Comparison of ENCODE assay signal across 1 cellular context in the genomic region with DNA sequence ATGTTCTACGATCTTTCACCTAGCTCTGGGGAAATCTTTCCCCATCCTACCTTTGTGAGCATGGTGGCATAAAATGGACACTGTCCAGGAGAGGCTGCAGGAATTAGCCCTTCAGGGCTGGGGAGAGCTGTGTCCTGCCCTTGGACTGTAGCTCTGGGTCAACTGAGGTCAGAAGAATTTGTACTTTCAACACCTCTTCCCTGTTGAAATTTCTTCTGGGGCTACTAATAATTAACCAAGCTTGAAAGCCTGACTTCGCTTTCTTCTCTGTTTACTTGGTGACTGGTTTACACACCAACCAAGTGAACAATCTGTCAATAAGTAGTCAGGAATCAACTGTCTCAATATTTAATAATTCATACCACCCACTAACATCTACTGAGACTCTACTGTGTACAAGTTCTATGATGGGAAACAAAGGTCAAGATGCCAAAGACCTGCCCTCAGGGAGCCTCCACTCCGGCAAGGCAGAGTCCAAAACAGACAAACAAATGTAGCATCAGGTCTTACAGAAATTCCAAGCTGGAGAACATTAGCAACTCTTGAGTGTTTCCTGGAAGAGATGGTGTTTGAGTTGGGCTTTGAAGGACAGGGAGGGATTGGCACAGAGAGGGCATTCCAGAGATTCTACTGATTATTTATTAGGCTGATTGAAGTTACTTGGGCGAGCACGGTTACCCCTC.
TF ChIP-seq lines count a peak whose summit lies in the region.

No MANE protein-coding gene starts in this region.

TF ChIP-seq in HepG2, 621 proteins besides CTCF, POLR2A, EP300 and RAD21 (continued from another document and continues in another):
- TF ChIP-seq, protein P1, sequence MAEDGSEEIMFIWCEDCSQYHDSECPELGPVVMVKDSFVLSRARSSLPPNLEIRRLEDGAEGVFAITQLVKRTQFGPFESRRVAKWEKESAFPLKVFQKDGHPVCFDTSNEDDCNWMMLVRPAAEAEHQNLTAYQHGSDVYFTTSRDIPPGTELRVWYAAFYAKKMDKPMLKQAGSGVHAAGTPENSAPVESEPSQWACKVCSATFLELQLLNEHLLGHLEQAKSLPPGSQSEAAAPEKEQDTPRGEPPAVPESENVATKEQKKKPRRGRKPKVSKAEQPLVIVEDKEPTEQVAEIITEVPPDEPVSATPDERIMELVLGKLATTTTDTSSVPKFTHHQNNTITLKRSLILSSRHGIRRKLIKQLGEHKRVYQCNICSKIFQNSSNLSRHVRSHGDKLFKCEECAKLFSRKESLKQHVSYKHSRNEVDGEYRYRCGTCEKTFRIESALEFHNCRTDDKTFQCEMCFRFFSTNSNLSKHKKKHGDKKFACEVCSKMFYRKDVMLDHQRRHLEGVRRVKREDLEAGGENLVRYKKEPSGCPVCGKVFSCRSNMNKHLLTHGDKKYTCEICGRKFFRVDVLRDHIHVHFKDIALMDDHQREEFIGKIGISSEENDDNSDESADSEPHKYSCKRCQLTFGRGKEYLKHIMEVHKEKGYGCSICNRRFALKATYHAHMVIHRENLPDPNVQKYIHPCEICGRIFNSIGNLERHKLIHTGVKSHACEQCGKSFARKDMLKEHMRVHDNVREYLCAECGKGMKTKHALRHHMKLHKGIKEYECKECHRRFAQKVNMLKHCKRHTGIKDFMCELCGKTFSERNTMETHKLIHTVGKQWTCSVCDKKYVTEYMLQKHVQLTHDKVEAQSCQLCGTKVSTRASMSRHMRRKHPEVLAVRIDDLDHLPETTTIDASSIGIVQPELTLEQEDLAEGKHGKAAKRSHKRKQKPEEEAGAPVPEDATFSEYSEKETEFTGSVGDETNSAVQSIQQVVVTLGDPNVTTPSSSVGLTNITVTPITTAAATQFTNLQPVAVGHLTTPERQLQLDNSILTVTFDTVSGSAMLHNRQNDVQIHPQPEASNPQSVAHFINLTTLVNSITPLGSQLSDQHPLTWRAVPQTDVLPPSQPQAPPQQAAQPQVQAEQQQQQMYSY (CRISPR knock-in tag; IDR thresholded peaks at IDR 0.05): no peak
- TF ChIP-seq ZNF205 (CRISPR knock-in tag; IDR thresholded peaks at IDR 0.05) (0 out of 2 replicates have a peak, but pooled peaks have one; percentile 35), ZNF33A (CRISPR knock-in tag; IDR thresholded peaks at IDR 0.05; ENCODE audit: borderline replicate concordance) (no peak), ZNF577 (CRISPR knock-in tag; IDR thresholded peaks at IDR 0.05; ENCODE audit: borderline replicate concordance, low read depth) (no peak), REL (CRISPR knock-in tag; conservative IDR thresholded peaks at IDR 0.05) (no peak), ZNF441 (CRISPR knock-in tag; IDR thresholded peaks at IDR 0.05; ENCODE audit: borderline replicate concordance) (peak; percentile 67), SRSF4 (IDR thresholded peaks at IDR 0.05; ENCODE audit: low read depth, low read length, poor library complexity, severe bottlenecking) (no peak), SP1 (IDR thresholded peaks at IDR 0.05) (no peak), SP1 (CRISPR knock-in tag; IDR thresholded peaks at IDR 0.05) (no peak), SSRP1 (CRISPR knock-in tag; IDR thresholded peaks at IDR 0.05) (no peak), CC2D1A (CRISPR knock-in tag; IDR thresholded peaks at IDR 0.05) (no peak), ZNF83 (CRISPR knock-in tag; IDR thresholded peaks at IDR 0.05; ENCODE audit: borderline replicate concordance) (no peak), HOXA5 (CRISPR knock-in tag; IDR thresholded peaks at IDR 0.05) (peak; percentile 38; the same call in 1 of the 2 replicates), HDAC6 (IDR thresholded peaks at IDR 0.05; ENCODE audit: low read depth, low read length) (no peak), ZNF180 (CRISPR knock-in tag; IDR thresholded peaks at IDR 0.05; ENCODE audit: borderline replicate concordance, low read depth) (no peak), MLLT10 (CRISPR knock-in tag; IDR thresholded peaks at IDR 0.05) (no peak), SP4 (CRISPR knock-in tag; IDR thresholded peaks at IDR 0.05) (no peak), ZZZ3 (CRISPR knock-in tag; IDR thresholded peaks at IDR 0.05; ENCODE audit: borderline replicate concordance) (0 out of 2 replicates have a peak, but pooled peaks have one; percentile 44), AKAP8 (CRISPR knock-in tag; IDR thresholded peaks at IDR 0.05) (no peak), ZC3H13 (CRISPR knock-in tag; IDR thresholded peaks at IDR 0.05) (no peak), HOXA7 (CRISPR knock-in tag; IDR thresholded peaks at IDR 0.05) (0 out of 2 replicates have a peak, but pooled peaks have one; percentile 31), FOXJ3 (CRISPR knock-in tag; IDR thresholded peaks at IDR 0.05; ENCODE audit: borderline replicate concordance) (peak; percentile 97; the same call in 1 of the 2 replicates), SALL1 (CRISPR knock-in tag; IDR thresholded peaks at IDR 0.05) (peak; percentile 98), ZSCAN30 (CRISPR knock-in tag; IDR thresholded peaks at IDR 0.05) (no peak), ZNF235 (CRISPR knock-in tag; IDR thresholded peaks at IDR 0.05; ENCODE audit: borderline replicate concordance) (no peak), RNF2 (conservative IDR thresholded peaks at IDR 0.05; ENCODE audit: low read depth) (0 out of 2 replicates have a peak, but pooled peaks have one; percentile 20), SP2 (CRISPR knock-in tag; IDR thresholded peaks at IDR 0.05) (no peak), ASH2L (IDR thresholded peaks at IDR 0.05; ENCODE audit: insufficient read length, low read depth, low read length) (peak; percentile 96), SNAI1 (CRISPR knock-in tag; IDR thresholded peaks at IDR 0.05; ENCODE audit: borderline replicate concordance) (no peak), CBFB (CRISPR knock-in tag; IDR thresholded peaks at IDR 0.05) (0 out of 2 replicates have a peak, but pooled peaks have one; percentile 11), ZNF362 (CRISPR knock-in tag; IDR thresholded peaks at IDR 0.05; ENCODE audit: borderline replicate concordance) (no peak), ZNF496 (CRISPR knock-in tag; IDR thresholded peaks at IDR 0.05; ENCODE audit: insufficient replicate concordance) (no peak), ZNF747 (CRISPR knock-in tag; IDR thresholded peaks at IDR 0.05; ENCODE audit: borderline replicate concordance) (0 out of 2 replicates have a peak, but pooled peaks have one; percentile 13), ZNF598 (CRISPR knock-in tag; IDR thresholded peaks at IDR 0.05; ENCODE audit: borderline replicate concordance) (no peak), TEAD3 (CRISPR knock-in tag; optimal IDR thresholded peaks at IDR 0.05; ENCODE audit: borderline replicate concordance) (peak; percentile 28), SYNCRIP (IDR thresholded peaks at IDR 0.05; ENCODE audit: insufficient read depth, low read depth, low read length) (no peak), NFIC (IDR thresholded peaks at IDR 0.05; ENCODE audit: low read length) (peak; percentile 91), ZNF644 (CRISPR knock-in tag; IDR thresholded peaks at IDR 0.05; ENCODE audit: low read depth) (peak; percentile 72), ZNF609 (CRISPR knock-in tag; IDR thresholded peaks at IDR 0.05; ENCODE audit: borderline replicate concordance) (peak; percentile 92), ZNF484 (CRISPR knock-in tag; IDR thresholded peaks at IDR 0.05; ENCODE audit: borderline replicate concordance, low read depth) (no peak), ZNF552 (CRISPR knock-in tag; IDR thresholded peaks at IDR 0.05; ENCODE audit: borderline replicate concordance) (no peak), ARID2 (CRISPR knock-in tag; IDR thresholded peaks at IDR 0.05; ENCODE audit: borderline replicate concordance) (no peak), ZNF562 (CRISPR knock-in tag; IDR thresholded peaks at IDR 0.05; ENCODE audit: borderline replicate concordance) (no peak)
- TF ChIP-seq, protein P2, sequence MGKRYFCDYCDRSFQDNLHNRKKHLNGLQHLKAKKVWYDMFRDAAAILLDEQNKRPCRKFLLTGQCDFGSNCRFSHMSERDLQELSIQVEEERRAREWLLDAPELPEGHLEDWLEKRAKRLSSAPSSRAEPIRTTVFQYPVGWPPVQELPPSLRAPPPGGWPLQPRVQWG (CRISPR knock-in tag; IDR thresholded peaks at IDR 0.05; ENCODE audit: borderline replicate concordance, low read depth): no peak
- TF ChIP-seq, protein P3, sequence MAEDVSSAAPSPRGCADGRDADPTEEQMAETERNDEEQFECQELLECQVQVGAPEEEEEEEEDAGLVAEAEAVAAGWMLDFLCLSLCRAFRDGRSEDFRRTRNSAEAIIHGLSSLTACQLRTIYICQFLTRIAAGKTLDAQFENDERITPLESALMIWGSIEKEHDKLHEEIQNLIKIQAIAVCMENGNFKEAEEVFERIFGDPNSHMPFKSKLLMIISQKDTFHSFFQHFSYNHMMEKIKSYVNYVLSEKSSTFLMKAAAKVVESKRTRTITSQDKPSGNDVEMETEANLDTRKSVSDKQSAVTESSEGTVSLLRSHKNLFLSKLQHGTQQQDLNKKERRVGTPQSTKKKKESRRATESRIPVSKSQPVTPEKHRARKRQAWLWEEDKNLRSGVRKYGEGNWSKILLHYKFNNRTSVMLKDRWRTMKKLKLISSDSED (CRISPR knock-in tag; IDR thresholded peaks at IDR 0.05): no peak
- TF ChIP-seq, protein P4, sequence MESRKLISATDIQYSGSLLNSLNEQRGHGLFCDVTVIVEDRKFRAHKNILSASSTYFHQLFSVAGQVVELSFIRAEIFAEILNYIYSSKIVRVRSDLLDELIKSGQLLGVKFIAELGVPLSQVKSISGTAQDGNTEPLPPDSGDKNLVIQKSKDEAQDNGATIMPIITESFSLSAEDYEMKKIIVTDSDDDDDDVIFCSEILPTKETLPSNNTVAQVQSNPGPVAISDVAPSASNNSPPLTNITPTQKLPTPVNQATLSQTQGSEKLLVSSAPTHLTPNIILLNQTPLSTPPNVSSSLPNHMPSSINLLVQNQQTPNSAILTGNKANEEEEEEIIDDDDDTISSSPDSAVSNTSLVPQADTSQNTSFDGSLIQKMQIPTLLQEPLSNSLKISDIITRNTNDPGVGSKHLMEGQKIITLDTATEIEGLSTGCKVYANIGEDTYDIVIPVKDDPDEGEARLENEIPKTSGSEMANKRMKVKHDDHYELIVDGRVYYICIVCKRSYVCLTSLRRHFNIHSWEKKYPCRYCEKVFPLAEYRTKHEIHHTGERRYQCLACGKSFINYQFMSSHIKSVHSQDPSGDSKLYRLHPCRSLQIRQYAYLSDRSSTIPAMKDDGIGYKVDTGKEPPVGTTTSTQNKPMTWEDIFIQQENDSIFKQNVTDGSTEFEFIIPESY (CRISPR knock-in tag; IDR thresholded peaks at IDR 0.05): no peak
- TF ChIP-seq, protein P5, sequence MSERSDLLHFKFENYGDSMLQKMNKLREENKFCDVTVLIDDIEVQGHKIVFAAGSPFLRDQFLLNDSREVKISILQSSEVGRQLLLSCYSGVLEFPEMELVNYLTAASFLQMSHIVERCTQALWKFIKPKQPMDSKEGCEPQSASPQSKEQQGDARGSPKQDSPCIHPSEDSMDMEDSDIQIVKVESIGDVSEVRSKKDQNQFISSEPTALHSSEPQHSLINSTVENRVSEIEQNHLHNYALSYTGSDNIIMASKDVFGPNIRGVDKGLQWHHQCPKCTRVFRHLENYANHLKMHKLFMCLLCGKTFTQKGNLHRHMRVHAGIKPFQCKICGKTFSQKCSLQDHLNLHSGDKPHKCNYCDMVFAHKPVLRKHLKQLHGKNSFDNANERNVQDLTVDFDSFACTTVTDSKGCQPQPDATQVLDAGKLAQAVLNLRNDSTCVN (CRISPR knock-in tag; IDR thresholded peaks at IDR 0.05; ENCODE audit: borderline replicate concordance): no peak
- TF ChIP-seq, protein P6, sequence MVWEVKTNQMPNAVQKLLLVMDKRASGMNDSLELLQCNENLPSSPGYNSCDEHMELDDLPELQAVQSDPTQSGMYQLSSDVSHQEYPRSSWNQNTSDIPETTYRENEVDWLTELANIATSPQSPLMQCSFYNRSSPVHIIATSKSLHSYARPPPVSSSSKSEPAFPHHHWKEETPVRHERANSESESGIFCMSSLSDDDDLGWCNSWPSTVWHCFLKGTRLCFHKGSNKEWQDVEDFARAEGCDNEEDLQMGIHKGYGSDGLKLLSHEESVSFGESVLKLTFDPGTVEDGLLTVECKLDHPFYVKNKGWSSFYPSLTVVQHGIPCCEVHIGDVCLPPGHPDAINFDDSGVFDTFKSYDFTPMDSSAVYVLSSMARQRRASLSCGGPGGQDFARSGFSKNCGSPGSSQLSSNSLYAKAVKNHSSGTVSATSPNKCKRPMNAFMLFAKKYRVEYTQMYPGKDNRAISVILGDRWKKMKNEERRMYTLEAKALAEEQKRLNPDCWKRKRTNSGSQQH (CRISPR knock-in tag; IDR thresholded peaks at IDR 0.05; ENCODE audit: low read depth): no peak
